ENCODE assay signal across 8 cellular contexts in genomic region chr2:162301151-162301804, GRCh38. TPM values are rescaled to one million over a fixed set of nuclear protein-coding genes. Genes with fewer than 3 reads are reported as not detected.
DNase-seq lines count a peak whose midpoint lies in the region; TF ChIP-seq lines count a peak whose summit lies in the region.

No MANE protein-coding gene starts in this region.

- POLR2A ChIA-PET in HEK293T (lab: Yijun Ruan, JAX), result no interaction called here

- CTCF ChIA-PET in HEK293T (lab: Yijun Ruan, JAX), result interaction anchor here (1.0 to 1.8 kb wide), 4 partner anchors 12 to 80 kb away, joined by 3 to 7 read pairs (median 4); partner anchors contain the start of gene GCA

- H3K4me3 ChIP-seq in astrocyte of the spinal cord (ENCODE audit: low read depth, low read length), result no peak overlapping the region

- no peaks in the 10 kb centered on the region for H3K27me3 Mint-ChIP-seq in immature natural killer cell (ENCODE audit: low read depth in 3 of 3)

- no peak for DNase-seq in GM10266 (ENCODE audit: extremely low spot score)
- peak; percentile 23 for DNase-seq in HEK293T (ENCODE audit: extremely low spot score)
- peak; percentile 27 for DNase-seq in NCI-H1048 (lab: John Stamatoyannopoulos, UW)
- peak; percentile 28 for DNase-seq in T follicular helper cell (ENCODE audit: low read depth)
- peak; percentile 71 for DNase-seq in astrocyte of the spinal cord (ENCODE audit: low read depth, low spot score)
- DNase-seq in immature natural killer cell, result peak; percentile 40 to 54 (median 41)
- peak; percentile 35 for DNase-seq in stimulated activated CD4-positive, alpha-beta T cell treated with anti-CD3 and anti-CD28 coated beads, Interleukin-1b, Interleukin-23, amount 100 ng/mL, for 48 hours
- DNase-seq in HuH-7 (ENCODE audit: low spot score), result no peak

- TF ChIP-seq CTCF in GM10266 (IDR thresholded peaks at IDR 0.05; ENCODE audit: control insufficient read depth, insufficient read depth, low read depth, missing control alignments), result peak; percentile 82
- TF ChIP-seq CTCF in astrocyte of the spinal cord (IDR thresholded peaks at IDR 0.05; ENCODE audit: low read depth, low read length), result peak; percentile 79

- H3K9me3 Mint-ChIP-seq in immature natural killer cell, result no peaks in the 10 kb centered on the region

- no peak overlapping the region for H3K27ac Mint-ChIP-seq in immature natural killer cell

- H3K4me3 Mint-ChIP-seq in immature natural killer cell, result no peak overlapping the region

- H3K4me1 Mint-ChIP-seq in immature natural killer cell, result peaks cover 0 to 2% of the 10 kb centered on the region in 2 donors

- peaks cover 3 to 10% (median 7%) of the 10 kb centered on the region in 3 donors for H3K36me3 Mint-ChIP-seq in immature natural killer cell

- in situ Hi-C loops in astrocyte of the spinal cord (cut with HindIII; ENCODE audit: low sequenced_read_pairs), result no loop called here

TF ChIP-seq in HEK293T, 16 proteins besides CTCF, POLR2A, EP300 and RAD21:
- no peak for TF ChIP-seq CTBP1 (IDR thresholded peaks at IDR 0.05; ENCODE audit: borderline replicate concordance)
- TF ChIP-seq, protein P1, sequence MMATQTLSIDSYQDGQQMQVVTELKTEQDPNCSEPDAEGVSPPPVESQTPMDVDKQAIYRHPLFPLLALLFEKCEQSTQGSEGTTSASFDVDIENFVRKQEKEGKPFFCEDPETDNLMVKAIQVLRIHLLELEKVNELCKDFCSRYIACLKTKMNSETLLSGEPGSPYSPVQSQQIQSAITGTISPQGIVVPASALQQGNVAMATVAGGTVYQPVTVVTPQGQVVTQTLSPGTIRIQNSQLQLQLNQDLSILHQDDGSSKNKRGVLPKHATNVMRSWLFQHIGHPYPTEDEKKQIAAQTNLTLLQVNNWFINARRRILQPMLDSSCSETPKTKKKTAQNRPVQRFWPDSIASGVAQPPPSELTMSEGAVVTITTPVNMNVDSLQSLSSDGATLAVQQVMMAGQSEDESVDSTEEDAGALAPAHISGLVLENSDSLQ (IDR thresholded peaks at IDR 0.05), result peak; percentile 33
- TF ChIP-seq L3MBTL2 (conservative IDR thresholded peaks at IDR 0.05), result peak; percentile 44; the same call in 1 of the 2 replicates
- TF ChIP-seq HDGF (IDR thresholded peaks at IDR 0.05; ENCODE audit: borderline replicate concordance), result no peak

RNA-seq across cellular contexts. Expression of gene IFIH1, which starts 17.2 kb away (rescaled TPM):
- 10 to 100 TPM in 1 of 3 donors, 1 to 10 TPM in 2; 7.2 to 16.8 (median 9.8) TPM for polyA plus RNA-seq in immature natural killer cell

RNA-seq across cellular contexts. Expression of gene GCA, which starts 42.7 kb away (rescaled TPM):
- 10 to 100 TPM in 1 of 3 donors, 1 to 10 TPM in 2; 6.1 to 12.6 (median 9.4) TPM for polyA plus RNA-seq in immature natural killer cell

RNA-seq across cellular contexts. Expression of gene FAP, which starts 58.0 kb away (rescaled TPM):
- polyA plus RNA-seq in immature natural killer cell, result not detected

Comparison
In these comparisons a context has a peak if more than half of its experiments do, and no peak if none do; other contexts are left out.
1. DNase-seq: peak in HEK293T (single experiment), NCI-H1048 (single experiment), T follicular helper cell (single experiment), astrocyte of the spinal cord (single experiment), immature natural killer cell (3 of 3) and stimulated activated CD4-positive, alpha-beta T cell treated with anti-CD3 and anti-CD28 coated beads, Interleukin-1b, Interleukin-23, amount 100 ng/mL, for 48 hours (single experiment); none in GM10266 (single experiment) and HuH-7 (single experiment).